27 cellular contexts compared by ENCODE assay signal in genomic region chr20:3842332-3842930, GRCh38. TPM values are rescaled to one million over a fixed set of nuclear protein-coding genes. Genes with fewer than 3 reads are reported as not detected.
DNase-seq lines count a peak whose midpoint lies in the region; ATAC-seq and TF ChIP-seq lines count a peak whose summit lies in the region.
"Had no signal": no experiment of that assay in that cellular context is flagged by ENCODE, and none has a peak within 500 bp of the region (broad histone marks: within the 10 kb centered on the region; RNA-seq: fewer than 3 reads in every experiment).

No MANE protein-coding gene starts in this region.

- H3K9me3 Mint-ChIP-seq in GM23338 (no peaks in the 10 kb centered on the region), endothelial cell (ENCODE audit: unreplicated experiment) (no peaks in the 10 kb centered on the region)
- H3K9me3 Mint-ChIP-seq in stimulated activated effector memory CD8-positive, alpha-beta T cell treated with anti-CD3 and anti-CD28 coated beads, Interleukin-12 subunit alpha, Interleukin-12 subunit beta, amount 100 ng/mL, for 72 hours, result no peaks in the 10 kb centered on the region
- H3K9me3 Mint-ChIP-seq: activated naive CD4-positive, alpha-beta T cell treated with anti-CD3 and anti-CD28 coated beads, Interleukin-2, amount 50 U/mL, for 24 hours; CD8-positive, alpha-beta T cell; central memory CD8-positive, alpha-beta T cell; naive thymus-derived CD8-positive, alpha-beta T cell had no signal

- DNase-seq in GM23338 (ENCODE audit: low spot score) (no peak), OCI-M2 (lab: John Stamatoyannopoulos, UW; ENCODE audit: unreplicated experiment) (peak; percentile 75), endothelial cell (ENCODE audit: low spot score) (no peak), trophoblast cell (no peak), GM13976 (ENCODE audit: low spot score) (no peak), adrenal gland (no peak)
- DNase-seq in stimulated activated effector memory CD8-positive, alpha-beta T cell treated with anti-CD3 and anti-CD28 coated beads, Interleukin-12 subunit alpha, Interleukin-12 subunit beta, amount 100 ng/mL, for 72 hours (ENCODE audit: low spot score in 2 of 2), result no peak
- DNase-seq: activated CD4-positive, alpha-beta T cell treated with anti-CD3 and anti-CD28 coated beads for 1 hour; activated CD8-positive, alpha-beta memory T cell treated with anti-CD3 and anti-CD28 coated beads for 24 hours; activated T-cell treated with anti-CD3 and anti-CD28 coated beads, Interleukin-2, amount 50 U/mL, for 48 hours; CD8-positive, alpha-beta T cell; DMS79; dorsolateral prefrontal cortex; KG1; kidney; mammary epithelial cell; naive thymus-derived CD8-positive, alpha-beta T cell; NCI-H1694 treated with DMSO at 0.1 percent for 48 hours; NCI-H774; stimulated activated CD4-positive, alpha-beta T cell treated with anti-CD3 and anti-CD28 coated beads, Interleukin-2, amount 100 ng/mL, for 24 hours; stimulated activated naive CD4-positive, alpha-beta T cell treated with Interleukin-2 at 50 U/mL for 16 hours; T1000; thyroid gland had no signal

- TF ChIP-seq POLR2A in adrenal gland (IDR thresholded peaks at IDR 0.05), result no peak

- H3K27ac Mint-ChIP-seq in GM23338 (peak overlapping the region; percentile 33; the same call in 1 of the 2 replicates), endothelial cell (ENCODE audit: unreplicated experiment) (peak overlapping the region; percentile 93)
- no peak overlapping the region for H3K27ac Mint-ChIP-seq in stimulated activated effector memory CD8-positive, alpha-beta T cell treated with anti-CD3 and anti-CD28 coated beads, Interleukin-12 subunit alpha, Interleukin-12 subunit beta, amount 100 ng/mL, for 72 hours
- H3K27ac Mint-ChIP-seq: activated naive CD4-positive, alpha-beta T cell treated with anti-CD3 and anti-CD28 coated beads, Interleukin-2, amount 50 U/mL, for 24 hours; CD8-positive, alpha-beta T cell; naive thymus-derived CD8-positive, alpha-beta T cell had no signal

- H3K27ac ChIP-seq in GM23338 (ENCODE audit: low read depth) (no peak overlapping the region), trophoblast cell (ENCODE audit: low read depth, low read length) (no peak overlapping the region), adrenal gland (no peak overlapping the region)
- H3K27ac ChIP-seq: dorsolateral prefrontal cortex, thyroid gland had no signal

- no peak overlapping the region for H3K23ac ChIP-seq in trophoblast cell (ENCODE audit: low read length)

- intact Hi-C loops in adrenal gland (cut with DNase I), result no loop called here

- H3K36me3 ChIP-seq in GM23338 (ENCODE audit: insufficient read depth), result no peaks in the 10 kb centered on the region
- no peaks in the 10 kb centered on the region for H3K36me3 ChIP-seq in trophoblast cell (ENCODE audit: control insufficient read depth in 1 of 2, insufficient read depth in 2 of 2, low read length in 2 of 2)
- H3K36me3 ChIP-seq in adrenal gland (replicated peaks in 1 of 2), result no peaks in the 10 kb centered on the region
- H3K36me3 ChIP-seq: thyroid gland had no signal

- TF ChIP-seq CTCF in GM23338 (conservative IDR thresholded peaks at IDR 0.05; ENCODE audit: low read depth in 2 of 2), result no peak
- no peak for TF ChIP-seq CTCF in endothelial cell (IDR thresholded peaks at IDR 0.05; ENCODE audit: unreplicated experiment)
- TF ChIP-seq CTCF in GM13976 (IDR thresholded peaks at IDR 0.05; ENCODE audit: borderline replicate concordance, control extremely low read depth, extremely low read depth, insufficient read depth, missing control alignments), result no peak
- no peak for TF ChIP-seq CTCF in adrenal gland (IDR thresholded peaks at IDR 0.05)

- WGBS in trophoblast cell (ENCODE audit: extremely low coverage, insufficient coverage, insufficient read length), result no CpG with 5 or more reads among the region's 7 CpGs
- WGBS in adrenal gland, 4 donors, result 89 to 94% (median 90%) methylated on average over 7 of the region's 7 CpGs

- no peaks in the 10 kb centered on the region for H3K9me2 ChIP-seq in GM23338 (ENCODE audit: insufficient read depth)

- peaks cover 8% of the 10 kb centered on the region; the same call in 1 of the 2 replicates for H3K4me1 ChIP-seq in GM23338 (ENCODE audit: insufficient read depth)
- peaks cover 7 to 15% of the 10 kb centered on the region in 2 experiments for H3K4me1 ChIP-seq in trophoblast cell (ENCODE audit: control insufficient read depth in 1 of 2, insufficient read depth in 2 of 2, low read length in 2 of 2)
- peaks cover 5 to 10% of the 10 kb centered on the region in 2 donors for H3K4me1 ChIP-seq in adrenal gland (replicated peaks in 1 of 2)

- H3K4me3 Mint-ChIP-seq in GM23338 (no peak overlapping the region), endothelial cell (ENCODE audit: unreplicated experiment) (no peak overlapping the region)
- H3K4me3 Mint-ChIP-seq in stimulated activated effector memory CD8-positive, alpha-beta T cell treated with anti-CD3 and anti-CD28 coated beads, Interleukin-12 subunit alpha, Interleukin-12 subunit beta, amount 100 ng/mL, for 72 hours, result no peak overlapping the region
- H3K4me3 Mint-ChIP-seq: activated naive CD4-positive, alpha-beta T cell treated with anti-CD3 and anti-CD28 coated beads, Interleukin-2, amount 50 U/mL, for 24 hours; CD8-positive, alpha-beta T cell; central memory CD8-positive, alpha-beta T cell; naive thymus-derived CD8-positive, alpha-beta T cell had no signal

- H4K8ac ChIP-seq in trophoblast cell (ENCODE audit: low read depth, low read length), result no peak overlapping the region

- H3K9me3 ChIP-seq in trophoblast cell (ENCODE audit: insufficient read depth, low read depth, low read length) (no peaks in the 10 kb centered on the region), adrenal gland (replicated peaks in 1 of 3) (no peaks in the 10 kb centered on the region)
- H3K9me3 ChIP-seq: thyroid gland had no signal

- H2BK120ac ChIP-seq in trophoblast cell (ENCODE audit: insufficient read depth, low read length, poor library complexity), result peak overlapping the region; percentile 41

- H3K36me3 Mint-ChIP-seq in GM23338 (ENCODE audit: low read depth) (no peaks in the 10 kb centered on the region), endothelial cell (ENCODE audit: low read depth, unreplicated experiment) (peaks cover 6% of the 10 kb centered on the region)
- peaks cover 4% of the 10 kb centered on the region for H3K36me3 Mint-ChIP-seq in stimulated activated effector memory CD8-positive, alpha-beta T cell treated with anti-CD3 and anti-CD28 coated beads, Interleukin-12 subunit alpha, Interleukin-12 subunit beta, amount 100 ng/mL, for 72 hours
- H3K36me3 Mint-ChIP-seq: activated naive CD4-positive, alpha-beta T cell treated with anti-CD3 and anti-CD28 coated beads, Interleukin-2, amount 50 U/mL, for 24 hours; naive thymus-derived CD8-positive, alpha-beta T cell had no signal

- peaks cover 9% of the 10 kb centered on the region for H3K4me1 Mint-ChIP-seq in GM23338
- H3K4me1 Mint-ChIP-seq in endothelial cell (ENCODE audit: unreplicated experiment), result peaks cover 24% of the 10 kb centered on the region
- peaks cover 4% of the 10 kb centered on the region for H3K4me1 Mint-ChIP-seq in stimulated activated effector memory CD8-positive, alpha-beta T cell treated with anti-CD3 and anti-CD28 coated beads, Interleukin-12 subunit alpha, Interleukin-12 subunit beta, amount 100 ng/mL, for 72 hours

- H2BK12ac ChIP-seq in trophoblast cell (ENCODE audit: low read length), result peak overlapping the region; percentile 93

- H2AFZ ChIP-seq in GM23338 (no peak overlapping the region), trophoblast cell (ENCODE audit: insufficient read depth, low read length, poor library complexity) (no peak overlapping the region)

- ATAC-seq in GM23338, result no peak
- no peak for ATAC-seq in stimulated activated effector memory CD8-positive, alpha-beta T cell treated with anti-CD3 and anti-CD28 coated beads, Interleukin-12 subunit alpha, Interleukin-12 subunit beta, amount 100 ng/mL, for 72 hours
- ATAC-seq: CD8-positive, alpha-beta T cell; naive thymus-derived CD8-positive, alpha-beta T cell; Panc1; SK-N-SH treated with all-trans-retinoic acid at 6 μM for 48 hours had no signal

- H3K9ac ChIP-seq in trophoblast cell (ENCODE audit: low read length), result no peak overlapping the region

- H2BK5ac ChIP-seq in trophoblast cell (ENCODE audit: low read depth, low read length, poor library complexity), result no peak overlapping the region

- in situ Hi-C loops in GM13976 (cut with MboI; ENCODE audit: low sequenced_read_pairs, unreplicated experiment), result no loop called here

- no peak overlapping the region for H3K4me2 ChIP-seq in GM23338
- no peak overlapping the region for H3K4me2 ChIP-seq in trophoblast cell (ENCODE audit: low read length)

- H4K91ac ChIP-seq in trophoblast cell (ENCODE audit: low read depth, low read length), result peak overlapping the region; percentile 65

- H3K79me2 ChIP-seq in GM23338 (replicated peaks; ENCODE audit: insufficient read depth), result no peaks in the 10 kb centered on the region; the same call in 1 of the 2 replicates
- peaks cover 10% of the 10 kb centered on the region for H3K79me2 ChIP-seq in trophoblast cell (ENCODE audit: control insufficient read depth, insufficient read depth, low read length, poor library complexity)

- H3K18ac ChIP-seq in trophoblast cell (ENCODE audit: low read length), result no peak overlapping the region

- H3K79me1 ChIP-seq in trophoblast cell (ENCODE audit: low read length), result peaks cover 13% of the 10 kb centered on the region

- H3K4me3 ChIP-seq in GM23338 (no peak overlapping the region), trophoblast cell (ENCODE audit: low read depth, low read length) (no peak overlapping the region), adrenal gland (no peak overlapping the region)
- H3K4me3 ChIP-seq: dorsolateral prefrontal cortex, thyroid gland had no signal

- H3K14ac ChIP-seq in trophoblast cell (ENCODE audit: low read length), result peak overlapping the region; percentile 57

- H4K20me1 ChIP-seq in GM23338 (replicated peaks; ENCODE audit: insufficient read depth), result no peaks in the 10 kb centered on the region; the same call in 1 of the 2 replicates

- H3F3A ChIP-seq in GM23338 (replicated peaks; ENCODE audit: low read depth), result peaks cover 6% of the 10 kb centered on the region; the same call in 1 of the 2 replicates

- H3K27me3 Mint-ChIP-seq in GM23338 (ENCODE audit: insufficient read depth, low read depth, poor library complexity), result peaks cover 7% of the 10 kb centered on the region
- H3K27me3 Mint-ChIP-seq in endothelial cell (ENCODE audit: unreplicated experiment), result peaks cover 4% of the 10 kb centered on the region
- H3K27me3 Mint-ChIP-seq: activated naive CD4-positive, alpha-beta T cell treated with anti-CD3 and anti-CD28 coated beads, Interleukin-2, amount 50 U/mL, for 24 hours; central memory CD8-positive, alpha-beta T cell; naive thymus-derived CD8-positive, alpha-beta T cell had no signal

- peak overlapping the region; percentile 84 for H2AK5ac ChIP-seq in trophoblast cell (ENCODE audit: low read length)

- H3K27me3 ChIP-seq in GM23338 (ENCODE audit: insufficient read depth), result no peaks in the 10 kb centered on the region
- no peaks in the 10 kb centered on the region for H3K27me3 ChIP-seq in trophoblast cell (ENCODE audit: insufficient read depth, low read length)
- H3K27me3 ChIP-seq in adrenal gland, result no peaks in the 10 kb centered on the region
- H3K27me3 ChIP-seq: dorsolateral prefrontal cortex, thyroid gland had no signal

- H4K12ac ChIP-seq in trophoblast cell (ENCODE audit: low read depth, low read length), result no peak overlapping the region

- no peak overlapping the region for H3K4ac ChIP-seq in trophoblast cell (ENCODE audit: low read depth, low read length)

RNA-seq across cellular contexts. Expression of gene MAVS, which starts 4.2 kb away (rescaled TPM):
- 21.8 and 21.9 TPM in 2 replicates for total RNA-seq in GM23338 (2014; rRNA removed; shearing (Covaris generic))
- polyA plus RNA-seq in GM23338 (2016; fragmentation: Nextera tagmentation; extraction: Ambion mirVana) (4.4 and 5.2 TPM in 2 replicates), adrenal gland (10 to 100 TPM in 2 of 3 donors, 1 to 10 TPM in 1; 10.0 to 28.4 (median 20.6) TPM)
- total RNA-seq in endothelial cell (ENCODE audit: unreplicated experiment) (111 TPM), adrenal gland (10 to 100 TPM; 28.1 to 46.7 (median 38.9) TPM)
- polyA plus RNA-seq in trophoblast cell (2013), result 17.5 and 17.6 TPM in 2 replicates

RNA-seq across cellular contexts. Expression of gene AP5S1, which starts 22.1 kb away (rescaled TPM):
- total RNA-seq in GM23338 (2014; rRNA removed; shearing (Covaris generic)), result 1.2 and 1.8 TPM in 2 replicates
- polyA plus RNA-seq in GM23338 (2016; fragmentation: Nextera tagmentation; extraction: Ambion mirVana), result 1.8 and 2.8 TPM in 2 replicates
- 9.9 TPM for total RNA-seq in endothelial cell (ENCODE audit: unreplicated experiment)
- polyA plus RNA-seq in trophoblast cell (2013), result 4.4 and 4.5 TPM in 2 replicates
- 10 to 100 TPM; 21.2 to 50.3 (median 27.3) TPM for total RNA-seq in adrenal gland
- 10 to 100 TPM in 2 of 3 donors, 1 to 10 TPM in 1; 9.6 to 10.5 (median 10.2) TPM for polyA plus RNA-seq in adrenal gland

RNA-seq across cellular contexts. Expression of gene CDC25B, which starts 46.3 kb away (rescaled TPM):
- total RNA-seq in GM23338 (2014; rRNA removed; shearing (Covaris generic)), result 19.9 and 33.0 TPM in 2 replicates
- polyA plus RNA-seq in GM23338 (2016; fragmentation: Nextera tagmentation; extraction: Ambion mirVana) (9.8 and 10.5 TPM in 2 replicates), adrenal gland (10 to 100 TPM in 2 of 3 donors, 1 to 10 TPM in 1; 5.5 to 61.7 (median 35.8) TPM)
- total RNA-seq in endothelial cell (ENCODE audit: unreplicated experiment) (10.4 TPM), adrenal gland (10 to 100 TPM in 7 of 8 donors, 1 to 10 TPM in 1; 9.9 to 24.4 (median 14.7) TPM)
- 25.2 and 26.6 TPM in 2 replicates for polyA plus RNA-seq in trophoblast cell (2013)

RNA-seq across cellular contexts. Expression of gene PANK2, which starts 46.8 kb away (rescaled TPM):
- 63.4 and 72.0 TPM in 2 replicates for total RNA-seq in GM23338 (2014; rRNA removed; shearing (Covaris generic))
- polyA plus RNA-seq in GM23338 (2016; fragmentation: Nextera tagmentation; extraction: Ambion mirVana), result 36.1 and 36.8 TPM in 2 replicates
- total RNA-seq in endothelial cell (ENCODE audit: unreplicated experiment), result 53.7 TPM
- 18.9 and 19.4 TPM in 2 replicates for polyA plus RNA-seq in trophoblast cell (2013)
- 10 to 100 TPM; 32.5 to 70.1 (median 47.5) TPM for total RNA-seq in adrenal gland
- 10 to 100 TPM; 34.3 to 58.0 (median 44.7) TPM for polyA plus RNA-seq in adrenal gland

RNA-seq across cellular contexts. Expression of gene CENPB, which starts 55.9 kb away (rescaled TPM):
- 44.3 and 52.1 TPM in 2 replicates for total RNA-seq in GM23338 (2014; rRNA removed; shearing (Covaris generic))
- 9.5 and 10.8 TPM in 2 replicates for polyA plus RNA-seq in GM23338 (2016; fragmentation: Nextera tagmentation; extraction: Ambion mirVana)
- total RNA-seq in endothelial cell (ENCODE audit: unreplicated experiment), result 57.9 TPM
- 23.2 and 23.8 TPM in 2 replicates for polyA plus RNA-seq in trophoblast cell (2013)
- 100 to 1,000 TPM in 4 of 8 donors, 10 to 100 TPM in 4; 54.4 to 112 (median 102) TPM for total RNA-seq in adrenal gland
- polyA plus RNA-seq in adrenal gland, result 10 to 100 TPM; 25.8 to 54.8 (median 41.8) TPM
